1 cellular context compared by ENCODE assay signal in genomic region chr12:39144613-39145061, GRCh38.
TF ChIP-seq lines count a peak whose summit lies in the region.

No MANE protein-coding gene starts in this region.

TF ChIP-seq in GM23338, 12 proteins besides CTCF, POLR2A, EP300 and RAD21 (continued from another document):
- TF ChIP-seq REST (IDR thresholded peaks at IDR 0.05; ENCODE audit: unreplicated experiment) (no peak), CREB1 (CRISPR knock-in tag; IDR thresholded peaks at IDR 0.05; ENCODE audit: low read depth) (no peak), ZNF114 (CRISPR knock-in tag; IDR thresholded peaks at IDR 0.05) (no peak), EZH2phosphoT487 (IDR thresholded peaks at IDR 0.05; ENCODE audit: unreplicated experiment) (no peak), ZNF331 (CRISPR knock-in tag; IDR thresholded peaks at IDR 0.05; ENCODE audit: low read depth) (no peak), STAT1 (IDR thresholded peaks at IDR 0.05; ENCODE audit: unreplicated experiment) (no peak)
- TF ChIP-seq, protein P1, sequence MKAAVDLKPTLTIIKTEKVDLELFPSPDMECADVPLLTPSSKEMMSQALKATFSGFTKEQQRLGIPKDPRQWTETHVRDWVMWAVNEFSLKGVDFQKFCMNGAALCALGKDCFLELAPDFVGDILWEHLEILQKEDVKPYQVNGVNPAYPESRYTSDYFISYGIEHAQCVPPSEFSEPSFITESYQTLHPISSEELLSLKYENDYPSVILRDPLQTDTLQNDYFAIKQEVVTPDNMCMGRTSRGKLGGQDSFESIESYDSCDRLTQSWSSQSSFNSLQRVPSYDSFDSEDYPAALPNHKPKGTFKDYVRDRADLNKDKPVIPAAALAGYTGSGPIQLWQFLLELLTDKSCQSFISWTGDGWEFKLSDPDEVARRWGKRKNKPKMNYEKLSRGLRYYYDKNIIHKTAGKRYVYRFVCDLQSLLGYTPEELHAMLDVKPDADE (IDR thresholded peaks at IDR 0.05) = no peak
